Comparison of ENCODE assay signal across 16 cellular contexts in the genomic region with DNA sequence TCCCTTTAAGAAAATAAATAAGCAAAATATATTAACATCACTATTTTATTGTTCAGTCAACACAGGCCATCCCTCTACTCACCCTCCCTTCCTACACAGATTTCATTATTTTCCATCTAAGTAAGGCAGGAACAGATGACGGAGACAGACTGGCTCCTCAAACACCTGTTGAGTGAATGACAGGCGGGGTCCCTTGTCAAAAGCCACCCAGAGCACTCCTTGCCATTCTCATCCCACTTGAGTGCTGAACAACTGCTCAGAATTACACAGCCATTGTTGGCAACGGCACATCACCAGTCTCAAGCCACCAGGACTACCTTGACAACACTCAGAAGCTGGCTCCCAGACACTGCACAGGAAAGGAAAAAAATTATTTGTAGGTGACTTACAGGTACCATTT. TPM values are rescaled to one million over a fixed set of nuclear protein-coding genes. Genes with fewer than 3 reads are reported as not detected.
DNase-seq lines count a peak whose midpoint lies in the region; ATAC-seq and TF ChIP-seq lines count a peak whose summit lies in the region.
"Had no signal": no experiment of that assay in that cellular context is flagged by ENCODE, and none has a peak within 500 bp of the region (broad histone marks: within the 10 kb centered on the region; RNA-seq: fewer than 3 reads in every experiment).

No MANE protein-coding gene starts in this region.

- no peaks in the 10 kb centered on the region for H3K9me3 ChIP-seq in HEK293 (ENCODE audit: control insufficient read depth, insufficient read depth, low read depth, low read length)
- H3K9me3 ChIP-seq: SJSA1 had no signal

- H3K4me1 ChIP-seq in HEK293 (ENCODE audit: control insufficient read depth, insufficient read depth, low read length), result peaks cover 11% of the 10 kb centered on the region; the same call in 1 of the 2 replicates
- H3K4me1 ChIP-seq: SJSA1 had no signal

- no peaks in the 10 kb centered on the region for H3K36me3 ChIP-seq in HEK293 (ENCODE audit: control insufficient read depth in 2 of 2, insufficient read depth in 1 of 2, low read length in 2 of 2)
- H3K36me3 ChIP-seq: SJSA1 had no signal

- CTCF ChIA-PET in HEK293 (lab: Yijun Ruan, JAX), result interaction anchor here (0.6 to 0.8 kb wide), 2 partner anchors 17 to 116 kb away, joined by 3 read pairs; no protein-coding TSS in a partner anchor

- H3K27ac ChIP-seq in HEK293 (ENCODE audit: extremely low read depth, low read depth, low read length), result no peak overlapping the region
- H3K27ac ChIP-seq: RWPE1, SJSA1 had no signal

- in situ Hi-C loops in G401 (cut with HindIII; ENCODE audit: low sequenced_read_pairs), result no loop called here

- no peak overlapping the region for H3K4me3 ChIP-seq in HEK293 (ENCODE audit: low read depth, low read length)
- H3K4me3 ChIP-seq: SJSA1 had no signal

- no peak for TF ChIP-seq CTCF in HEK293 (tag by site-specific recombination; IDR thresholded peaks at IDR 0.05)

- POLR2A ChIA-PET in HEK293 (lab: Yijun Ruan, JAX), result no interaction called here

- ATAC-seq in HG03457 (IDR thresholded peaks at IDR 0.05; ENCODE audit: unreplicated experiment), result no peak
- ATAC-seq: CD8-positive, alpha-beta T cell had no signal

- DNase-seq in NCI-H510A treated with DMSO at 0.1 percent for 48 hours (lab: John Stamatoyannopoulos, UW) (peak; percentile 34), NCI-H510A (lab: John Stamatoyannopoulos, UW) (no peak), NCI-H345 (lab: John Stamatoyannopoulos, UW) (peak; percentile 38), myocyte (ENCODE audit: low read depth) (peak; percentile 62), cortex of kidney (lab: John Stamatoyannopoulos, UW) (no peak), G401 (ENCODE audit: low spot score) (no peak)
- DNase-seq: AML-193; CD8-positive, alpha-beta T cell; H7; NCI-H146; OCI-M1; SW 1271 had no signal

TF ChIP-seq in HEK293, 187 proteins besides CTCF, POLR2A, EP300 and RAD21:
- TF ChIP-seq SCRT1 (tag by site-specific recombination; IDR thresholded peaks at IDR 0.05; ENCODE audit: borderline replicate concordance) (0 out of 2 replicates have a peak, but pooled peaks have one; percentile 27), ZNF830 (tag by site-specific recombination; IDR thresholded peaks at IDR 0.05; ENCODE audit: low read depth) (no peak), SCRT2 (tag by site-specific recombination; IDR thresholded peaks at IDR 0.05) (peak; percentile 65), ZNF660 (tag by site-specific recombination; IDR thresholded peaks at IDR 0.05) (no peak), MZF1 (tag by site-specific recombination; IDR thresholded peaks at IDR 0.05; ENCODE audit: borderline replicate concordance) (no peak)
- TF ChIP-seq, protein P1, sequence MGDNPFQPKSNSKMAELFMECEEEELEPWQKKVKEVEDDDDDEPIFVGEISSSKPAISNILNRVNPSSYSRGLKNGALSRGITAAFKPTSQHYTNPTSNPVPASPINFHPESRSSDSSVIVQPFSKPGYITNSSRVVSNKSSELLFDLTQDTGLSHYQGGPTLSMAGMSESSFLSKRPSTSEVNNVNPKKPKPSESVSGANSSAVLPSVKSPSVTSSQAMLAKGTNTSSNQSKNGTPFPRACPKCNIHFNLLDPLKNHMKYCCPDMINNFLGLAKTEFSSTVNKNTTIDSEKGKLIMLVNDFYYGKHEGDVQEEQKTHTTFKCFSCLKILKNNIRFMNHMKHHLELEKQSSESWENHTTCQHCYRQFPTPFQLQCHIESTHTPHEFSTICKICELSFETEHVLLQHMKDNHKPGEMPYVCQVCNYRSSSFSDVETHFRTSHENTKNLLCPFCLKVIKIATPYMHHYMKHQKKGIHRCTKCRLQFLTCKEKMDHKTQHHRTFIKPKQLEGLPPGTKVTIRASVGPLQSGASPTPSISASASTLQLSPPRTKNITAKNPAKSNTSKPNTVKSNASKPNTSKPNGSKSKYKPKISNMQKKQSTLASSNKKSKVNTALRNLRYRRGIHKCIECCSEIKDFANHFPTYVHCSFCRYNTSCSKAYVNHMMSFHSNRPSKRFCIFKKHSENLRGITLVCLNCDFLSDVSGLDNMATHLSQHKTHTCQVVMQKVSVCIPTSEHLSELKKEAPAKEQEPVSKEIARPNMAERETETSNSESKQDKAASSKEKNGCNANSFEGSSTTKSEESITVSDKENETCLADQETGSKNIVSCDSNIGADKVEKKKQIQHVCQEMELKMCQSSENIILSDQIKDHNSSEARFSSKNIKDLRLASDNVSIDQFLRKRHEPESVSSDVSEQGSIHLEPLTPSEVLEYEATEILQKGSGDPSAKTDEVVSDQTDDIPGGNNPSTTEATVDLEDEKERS (tag by site-specific recombination; IDR thresholded peaks at IDR 0.05), result no peak
TF ChIP-seq in HEK293: peak in this region for 2.

RNA-seq across cellular contexts. Expression of a gene that starts 3.3 kb away (rescaled TPM):
- 31.5 and 32.3 TPM in 2 replicates for total RNA-seq in myocyte
- 34.0 TPM for polyA plus RNA-seq in myocyte (2012)
- total RNA-seq in G401 (2014; rRNA removed; shearing (Covaris generic)), result not detected in 2 replicates

Comparison
In these comparisons a context has a peak if more than half of its experiments do, and no peak if none do; other contexts are left out.
1. DNase-seq: peak in NCI-H510A treated with DMSO at 0.1 percent for 48 hours (single experiment), NCI-H345 (single experiment) and myocyte (single experiment); none in NCI-H510A (single experiment), cortex of kidney (single experiment) and G401 (single experiment).
2. RNA of a gene that starts 3.3 kb away (total RNA-seq): 31.5 to 32.3 TPM in myocyte; not detected in G401; every median in the first group is over 10 times any median in the second.